8 cellular contexts compared by ENCODE assay signal in the genomic region with DNA sequence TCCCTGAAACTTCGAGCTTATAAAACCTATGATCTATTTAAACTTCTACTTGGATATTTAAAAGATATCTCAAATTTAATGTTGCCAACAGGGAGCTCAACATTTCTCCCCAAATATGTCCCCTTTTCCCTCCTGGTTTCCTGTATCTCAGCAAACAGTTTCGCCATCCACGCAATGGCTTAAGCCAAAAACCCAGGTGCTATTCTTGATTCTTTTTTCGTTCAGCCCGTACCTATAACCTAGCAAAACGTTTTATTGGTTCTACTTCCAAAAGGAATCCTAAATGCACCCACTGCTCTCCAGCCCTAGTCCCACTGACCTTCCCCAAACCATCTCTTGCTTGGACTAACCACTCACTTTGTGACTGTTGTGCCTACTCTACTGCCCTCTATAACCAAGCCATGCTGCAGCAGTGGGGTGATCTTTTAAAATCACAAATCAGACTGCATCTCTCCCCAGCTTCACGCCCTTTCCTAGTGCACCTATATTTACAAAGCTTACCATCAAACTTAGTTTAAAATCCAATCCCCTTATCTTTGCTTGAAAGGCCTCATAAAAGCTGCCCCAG.
A peak's percentile ranks its signal among the peaks of the same experiment; 100 is the strongest.
DNase-seq lines count a peak whose midpoint lies in the region; ATAC-seq and TF ChIP-seq lines count a peak whose summit lies in the region.
"Not testable (repeated sequence)": the region's sequence is repeated elsewhere in the genome, so short reads cannot be mapped to it uniquely, and the experiment has no call there.

No MANE protein-coding gene starts in this region.

- H3K9me3 Mint-ChIP-seq in WTC11; natural killer cell treated with Interleukin-12 subunit alpha and Interleukin-12 subunit beta and Interleukin-15 and Interleukin-18, amount 100 ng/mL, for 72 hours: not testable (repeated sequence)

- H3K36me3 Mint-ChIP-seq in WTC11; natural killer cell treated with Interleukin-12 subunit alpha and Interleukin-12 subunit beta and Interleukin-15 and Interleukin-18, amount 100 ng/mL, for 72 hours: not testable (repeated sequence)

- peak; percentile 69 for DNase-seq in GM12865 (ENCODE audit: low read depth)
- DNase-seq in WTC11 (ENCODE audit: low spot score); natural killer cell treated with Interleukin-12 subunit alpha and Interleukin-12 subunit beta and Interleukin-15 and Interleukin-18, amount 100 ng/mL, for 72 hours (ENCODE audit: low spot score): not testable (repeated sequence)

- not testable (repeated sequence) for TF ChIP-seq CTCF in GM12865 (IDR thresholded peaks at IDR 0.05; ENCODE audit: insufficient read depth, low read depth, low read length, missing control alignments); WTC11 (IDR thresholded peaks at IDR 0.05)

- not testable (repeated sequence) for H3K4me3 ChIP-seq in GM12865 (ENCODE audit: low read depth, low read length)

- ATAC-seq in GM18867 (IDR thresholded peaks at IDR 0.05; ENCODE audit: unreplicated experiment), result peak; percentile 36
- peak; percentile 18 for ATAC-seq in GM21360 (IDR thresholded peaks at IDR 0.05; ENCODE audit: unreplicated experiment)
- ATAC-seq in GM21723 (IDR thresholded peaks at IDR 0.05; ENCODE audit: unreplicated experiment), result peak; percentile 28
- peak; percentile 39 for ATAC-seq in HG02798 (IDR thresholded peaks at IDR 0.05; ENCODE audit: poor library complexity, unreplicated experiment)
- peak; percentile 34 for ATAC-seq in HG03280 (IDR thresholded peaks at IDR 0.05; ENCODE audit: unreplicated experiment)
- peak; percentile 17 for ATAC-seq in WTC11
- ATAC-seq in natural killer cell treated with Interleukin-12 subunit alpha and Interleukin-12 subunit beta and Interleukin-15 and Interleukin-18, amount 100 ng/mL, for 72 hours, result not testable (repeated sequence)

- H3K27me3 Mint-ChIP-seq in WTC11 (ENCODE audit: low read depth); natural killer cell treated with Interleukin-12 subunit alpha and Interleukin-12 subunit beta and Interleukin-15 and Interleukin-18, amount 100 ng/mL, for 72 hours: not testable (repeated sequence)

- CTCF ChIA-PET in WTC11 (lab: Charles Lee), result not testable (repeated sequence)

- peaks cover 22% of the 10 kb centered on the region for H3K4me1 Mint-ChIP-seq in WTC11
- H3K4me1 Mint-ChIP-seq in natural killer cell treated with Interleukin-12 subunit alpha and Interleukin-12 subunit beta and Interleukin-15 and Interleukin-18, amount 100 ng/mL, for 72 hours (ENCODE audit: low read depth in 2 of 2), result peaks cover 8 to 13% of the 10 kb centered on the region in 2 donors

- not testable (repeated sequence) for H3K4me3 Mint-ChIP-seq in WTC11
- H3K4me3 Mint-ChIP-seq in natural killer cell treated with Interleukin-12 subunit alpha and Interleukin-12 subunit beta and Interleukin-15 and Interleukin-18, amount 100 ng/mL, for 72 hours, result peak overlapping the region; percentile 38

- H3K27ac Mint-ChIP-seq in WTC11, result peak overlapping the region; percentile 20
- not testable (repeated sequence) for H3K27ac Mint-ChIP-seq in natural killer cell treated with Interleukin-12 subunit alpha and Interleukin-12 subunit beta and Interleukin-15 and Interleukin-18, amount 100 ng/mL, for 72 hours

- POLR2A ChIA-PET in WTC11 (lab: Charles Lee), result not testable (repeated sequence)
